12 cellular contexts compared by ENCODE assay signal in the genomic region with DNA sequence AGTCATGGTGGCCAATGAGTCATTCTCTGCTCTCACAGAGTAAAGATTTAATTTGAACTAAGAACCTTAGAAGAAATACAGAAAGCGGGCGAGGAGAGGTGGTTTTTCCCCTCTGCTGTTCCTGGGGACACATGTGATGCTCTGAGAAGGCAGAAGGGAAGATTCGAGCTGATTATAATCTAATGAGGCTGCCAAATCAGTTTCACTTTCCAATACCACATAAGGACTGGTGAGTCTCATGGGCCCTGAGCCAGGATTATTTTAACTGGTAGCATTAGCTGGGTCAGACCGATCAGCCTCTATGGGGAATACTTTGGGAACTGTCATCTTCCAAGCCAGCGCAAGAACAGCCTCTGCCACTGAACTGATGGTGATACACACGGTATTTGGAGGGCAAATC.
DNase-seq lines count a peak whose midpoint lies in the region; ATAC-seq, FAIRE-seq and TF ChIP-seq lines count a peak whose summit lies in the region.
"Had no signal": no experiment of that assay in that cellular context is flagged by ENCODE, and none has a peak within 500 bp of the region (broad histone marks: within the 10 kb centered on the region; RNA-seq: fewer than 3 reads in every experiment).

No MANE protein-coding gene starts in this region.

- TF ChIP-seq CTCF in KMS-11 (conservative IDR thresholded peaks at IDR 0.05; ENCODE audit: low read depth, low read length) = no peak

- no peak overlapping the region for H2AFZ ChIP-seq in KMS-11 (ENCODE audit: low read depth)

- H3K27me3 ChIP-seq in KMS-11 (ENCODE audit: insufficient read depth, low read depth) = no peaks in the 10 kb centered on the region

- peak; percentile 83 for FAIRE-seq in GM19239 (lab: Jason Lieb, UNC)

- no peaks in the 10 kb centered on the region for H3K36me3 ChIP-seq in KMS-11 (ENCODE audit: insufficient read depth)

- ATAC-seq in GM21737 (IDR thresholded peaks at IDR 0.05; ENCODE audit: unreplicated experiment) (no peak), GM18873 (IDR thresholded peaks at IDR 0.05; ENCODE audit: low FRiP score, unreplicated experiment) (no peak), GM18519 (IDR thresholded peaks at IDR 0.05; ENCODE audit: low FRiP score, unreplicated experiment) (no peak)

- H3K4me1 ChIP-seq in KMS-11 (ENCODE audit: low read depth, poor library complexity, severe bottlenecking) = peaks cover 46% of the 10 kb centered on the region

- H3K9ac ChIP-seq in KMS-11 = no peak overlapping the region

- peak overlapping the region; percentile 51 for H3K4me2 ChIP-seq in KMS-11

- no peaks in the 10 kb centered on the region for H3K79me2 ChIP-seq in KMS-11 (ENCODE audit: insufficient read depth, low read depth)

- no peaks in the 10 kb centered on the region for H4K20me1 ChIP-seq in KMS-11 (ENCODE audit: insufficient read depth)

- no peak overlapping the region for H3K4me3 ChIP-seq in KMS-11 (IDR thresholded peaks at IDR 0.05; ENCODE audit: insufficient read depth, low read depth, low read length)
- H3K4me3 ChIP-seq: lung, skin epidermis had no signal

- DNase-seq in ELR (ENCODE audit: low read depth) (peak; percentile 30), GM19239 (ENCODE audit: insufficient read length, low spot score) (no peak), fibroblast of peridontal ligament (ENCODE audit: extremely low read depth) (peak; percentile 40), kidney tubule cell (ENCODE audit: low spot score) (no peak)
- DNase-seq: DMS79, NCI-H226 had no signal

- no peak overlapping the region for H3K27ac ChIP-seq in KMS-11
- H3K27ac ChIP-seq: skin epidermis had no signal

Comparison
In these comparisons a context has a peak if more than half of its experiments do, and no peak if none do; other contexts are left out.
1. DNase-seq: peak in ELR (single experiment) and fibroblast of peridontal ligament (single experiment); none in GM19239 (single experiment) and kidney tubule cell (single experiment).